Comparison of ENCODE assay signal across 27 cellular contexts in genomic region chr2:213789940-213790339, GRCh38.
"Had no signal": no experiment of that assay in that cellular context is flagged by ENCODE, and none has a peak within 500 bp of the region (broad histone marks: within the 10 kb centered on the region; RNA-seq: fewer than 3 reads in every experiment).

No MANE protein-coding gene starts in this region.

- H3K4me1 ChIP-seq: colonic mucosa, esophagus muscularis mucosa, esophagus squamous epithelium, foreskin keratinocyte, gastrocnemius medialis, gastroesophageal sphincter, heart left ventricle, heart right ventricle had no signal

- ATAC-seq: effector memory CD8-positive, alpha-beta T cell; esophagus mucosa; foreskin keratinocyte; gastrocnemius medialis; gastroesophageal sphincter; heart left ventricle; heart right ventricle had no signal

- H3K9me3 ChIP-seq: colonic mucosa, esophagus muscularis mucosa, esophagus squamous epithelium, gastrocnemius medialis, gastroesophageal sphincter, heart left ventricle had no signal

- H3K27ac ChIP-seq: colonic mucosa, coronary artery, dorsolateral prefrontal cortex, epithelial cell of prostate, esophagus muscularis mucosa, esophagus squamous epithelium, foreskin keratinocyte, gastrocnemius medialis, gastroesophageal sphincter, heart left ventricle, heart right ventricle had no signal

- H3K4me3 ChIP-seq: colonic mucosa, coronary artery, dorsolateral prefrontal cortex, esophagus muscularis mucosa, esophagus squamous epithelium, gastrocnemius medialis, gastroesophageal sphincter, heart left ventricle, heart right ventricle had no signal

- H3K27me3 ChIP-seq: colonic mucosa, dorsolateral prefrontal cortex, esophagus muscularis mucosa, esophagus squamous epithelium, foreskin keratinocyte, gastrocnemius medialis, gastroesophageal sphincter, heart left ventricle, heart right ventricle had no signal

- H3K36me3 ChIP-seq: colonic mucosa, esophagus muscularis mucosa, esophagus squamous epithelium, gastrocnemius medialis, gastroesophageal sphincter, heart left ventricle, heart right ventricle had no signal

- FAIRE-seq: colon, endometrium, endothelial cell of umbilical vein had no signal

- DNase-seq: colonic mucosa; cortex of kidney; dermis blood vessel endothelial cell; dorsolateral prefrontal cortex; effector CD4-positive, alpha-beta T cell; effector CD8-positive, alpha-beta T cell; effector memory CD4-positive, alpha-beta T cell; effector memory CD8-positive, alpha-beta T cell; endodermal cell; erythroblast; esophagus squamous epithelium; foreskin fibroblast; foreskin keratinocyte; foreskin melanocyte; gastrocnemius medialis; glutamatergic neuron; head of caudate nucleus; heart left ventricle; heart right ventricle had no signal
